In the genomic region with DNA sequence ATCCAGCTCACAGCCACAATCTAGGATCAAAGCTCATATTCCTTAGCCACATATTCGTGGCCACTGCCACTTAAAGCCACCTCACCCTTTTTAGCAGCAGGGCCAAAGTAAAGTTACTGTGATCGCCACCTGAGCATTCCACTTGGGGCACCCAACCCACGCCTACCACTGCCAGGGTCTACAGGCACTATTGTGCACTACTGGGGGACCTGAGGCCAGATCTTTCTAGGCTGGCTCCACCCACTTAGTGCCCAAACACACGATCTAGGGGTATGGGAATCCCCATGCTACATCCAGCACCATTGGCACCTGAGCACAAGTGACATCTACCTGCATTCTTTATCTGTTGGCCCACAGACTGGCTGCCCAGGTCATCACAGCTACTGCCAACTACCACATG, we compare ENCODE assay signal across 23 cellular contexts.
DNase-seq lines count a peak whose midpoint lies in the region; ATAC-seq and TF ChIP-seq lines count a peak whose summit lies in the region.
"Had no signal": no experiment of that assay in that cellular context is flagged by ENCODE, and none has a peak within 500 bp of the region (broad histone marks: within the 10 kb centered on the region; RNA-seq: fewer than 3 reads in every experiment).

No MANE protein-coding gene starts in this region.

- no peak overlapping the region for H4K12ac ChIP-seq in trophoblast cell (ENCODE audit: low read depth, low read length)

- H3K27me3 ChIP-seq in endodermal cell (ENCODE audit: control insufficient read depth, insufficient read depth, low read length, poor library complexity, severe bottlenecking) (no peaks in the 10 kb centered on the region), trophoblast cell (ENCODE audit: insufficient read depth, low read length) (no peaks in the 10 kb centered on the region)
- H3K27me3 ChIP-seq: BE2C, BLaER1 had no signal

- no peaks in the 10 kb centered on the region for H3K79me2 ChIP-seq in trophoblast cell (ENCODE audit: control insufficient read depth, insufficient read depth, low read length, poor library complexity)

- H3K27ac ChIP-seq in endodermal cell (ENCODE audit: low read depth, low read length): no peak overlapping the region
- H3K27ac ChIP-seq in trophoblast cell (ENCODE audit: low read depth, low read length): no peak overlapping the region
- H3K27ac ChIP-seq in RWPE1: no peak overlapping the region
- H3K27ac ChIP-seq: BLaER1 had no signal

- no peaks in the 10 kb centered on the region for H3K4me1 ChIP-seq in endodermal cell (ENCODE audit: control insufficient read depth, insufficient read depth, low read length)
- H3K4me1 ChIP-seq in trophoblast cell (ENCODE audit: control insufficient read depth in 1 of 2, insufficient read depth in 2 of 2, low read length in 2 of 2): no peaks in the 10 kb centered on the region
- H3K4me1 ChIP-seq: BE2C, BLaER1 had no signal

- no peak overlapping the region for H2BK120ac ChIP-seq in trophoblast cell (ENCODE audit: insufficient read depth, low read length, poor library complexity)

- no peak overlapping the region for H4K91ac ChIP-seq in trophoblast cell (ENCODE audit: low read depth, low read length)

- no peak overlapping the region for H3K4me2 ChIP-seq in trophoblast cell (ENCODE audit: low read length)
- H3K4me2 ChIP-seq: BLaER1 had no signal

- H3K4me3 Mint-ChIP-seq in endodermal cell: no peak overlapping the region
- H3K4me3 Mint-ChIP-seq: CD14-positive monocyte; CD4-positive, alpha-beta memory T cell; CD4-positive, CD25-positive, alpha-beta regulatory T cell; CD8-positive, alpha-beta memory T cell had no signal

- no peaks in the 10 kb centered on the region for H3K36me3 Mint-ChIP-seq in endodermal cell (ENCODE audit: low read depth)
- H3K36me3 Mint-ChIP-seq: CD14-positive monocyte; CD4-positive, alpha-beta memory T cell; CD4-positive, CD25-positive, alpha-beta regulatory T cell; CD8-positive, alpha-beta memory T cell had no signal

- no peak overlapping the region for H3K18ac ChIP-seq in trophoblast cell (ENCODE audit: low read length)

- H3K23ac ChIP-seq in trophoblast cell (ENCODE audit: low read length): no peak overlapping the region

- 91 to 93% methylated on average over 2 to 4 of the region's 4 CpGs for WGBS in endodermal cell (ENCODE audit: insufficient coverage in 1 of 2, insufficient read length in 1 of 2), 2 experiments
- WGBS in trophoblast cell (ENCODE audit: extremely low coverage, insufficient coverage, insufficient read length): no CpG with 5 or more reads among the region's 4 CpGs

- H3K4ac ChIP-seq in trophoblast cell (ENCODE audit: low read depth, low read length): no peak overlapping the region

- no peak overlapping the region for H3K27ac Mint-ChIP-seq in endodermal cell
- H3K27ac Mint-ChIP-seq: CD4-positive, alpha-beta memory T cell; CD4-positive, CD25-positive, alpha-beta regulatory T cell had no signal

- H3K4me3 ChIP-seq in endodermal cell (ENCODE audit: low read length) (no peak overlapping the region), trophoblast cell (ENCODE audit: low read depth, low read length) (peak overlapping the region; percentile 53)
- H3K4me3 ChIP-seq: BLaER1, GM12878 had no signal

- CTCF ChIA-PET in RWPE1 (lab: Yijun Ruan, JAX): interaction anchor here (0.7 kb wide), 1 partner anchor 389 kb away, joined by 4 read pairs; no protein-coding TSS in a partner anchor

- H3K27me3 Mint-ChIP-seq in endodermal cell (ENCODE audit: insufficient read depth): no peaks in the 10 kb centered on the region
- H3K27me3 Mint-ChIP-seq: CD4-positive, alpha-beta memory T cell; CD4-positive, CD25-positive, alpha-beta regulatory T cell; CD8-positive, alpha-beta memory T cell had no signal

- no peak for TF ChIP-seq CTCF in endodermal cell (conservative IDR thresholded peaks at IDR 0.05)
- no peak for TF ChIP-seq CTCF in RWPE1 (conservative IDR thresholded peaks at IDR 0.05; ENCODE audit: low read depth)

- DNase-seq in endodermal cell (peak; percentile 25), trophoblast cell (no peak), RWPE1 (ENCODE audit: low spot score) (no peak), HK-2 (ENCODE audit: unreplicated experiment) (no peak)
- DNase-seq: 8988T; ACHN; BE2C; C1 segment of cervical spinal cord; CD4-positive, alpha-beta memory T cell; CD4-positive, CD25-positive, alpha-beta regulatory T cell; CD8-positive, alpha-beta memory T cell; COR-L47; DMS 273 treated with DMSO at 0.1 percent for 48 hours; DMS153; DMS53; DMS79; DND-41; EL; GDM1 had no signal

- H2AK5ac ChIP-seq in trophoblast cell (ENCODE audit: low read length): no peak overlapping the region

- POLR2A ChIA-PET in RWPE1 (lab: Yijun Ruan, JAX; ENCODE audit: low non-redundant PET): no interaction called here

- H4K8ac ChIP-seq in trophoblast cell (ENCODE audit: low read depth, low read length): no peak overlapping the region

- no peaks in the 10 kb centered on the region for H3K79me1 ChIP-seq in trophoblast cell (ENCODE audit: low read length)

- H3K9me3 Mint-ChIP-seq in endodermal cell: peaks cover 7% of the 10 kb centered on the region

- H3K4me1 Mint-ChIP-seq in endodermal cell: no peaks in the 10 kb centered on the region
- H3K4me1 Mint-ChIP-seq: CD14-positive monocyte; CD4-positive, alpha-beta memory T cell; CD4-positive, CD25-positive, alpha-beta regulatory T cell; CD8-positive, alpha-beta memory T cell had no signal

- no peak overlapping the region for H2AFZ ChIP-seq in trophoblast cell (ENCODE audit: insufficient read depth, low read length, poor library complexity)

- no peak overlapping the region for H3K14ac ChIP-seq in trophoblast cell (ENCODE audit: low read length)

- no peaks in the 10 kb centered on the region for H3K36me3 ChIP-seq in endodermal cell (ENCODE audit: control insufficient read depth, insufficient read depth, low read length)
- H3K36me3 ChIP-seq in trophoblast cell (ENCODE audit: control insufficient read depth in 1 of 2, insufficient read depth in 2 of 2, low read length in 2 of 2): no peaks in the 10 kb centered on the region
- H3K36me3 ChIP-seq: BE2C, BLaER1 had no signal

- no peak overlapping the region for H2BK12ac ChIP-seq in trophoblast cell (ENCODE audit: low read length)

- no peak overlapping the region for H2BK5ac ChIP-seq in trophoblast cell (ENCODE audit: low read depth, low read length, poor library complexity)

- H3K9ac ChIP-seq in endodermal cell (ENCODE audit: extremely low read depth, low read length, poor library complexity, severe bottlenecking) (no peak overlapping the region), trophoblast cell (ENCODE audit: low read length) (no peak overlapping the region)
- H3K9ac ChIP-seq: BLaER1 had no signal

- ATAC-seq in HG02763 (IDR thresholded peaks at IDR 0.05; ENCODE audit: unreplicated experiment): no peak
- ATAC-seq: GM12878 had no signal

- H3K9me3 ChIP-seq in endodermal cell (ENCODE audit: control insufficient read depth, low read length): peaks cover under 1% of the 10 kb centered on the region
- peaks cover 3% of the 10 kb centered on the region for H3K9me3 ChIP-seq in trophoblast cell (ENCODE audit: insufficient read depth, low read depth, low read length)
- H3K9me3 ChIP-seq: BE2C had no signal
